Comparison of ENCODE assay signal across 17 cellular contexts in the genomic region with DNA sequence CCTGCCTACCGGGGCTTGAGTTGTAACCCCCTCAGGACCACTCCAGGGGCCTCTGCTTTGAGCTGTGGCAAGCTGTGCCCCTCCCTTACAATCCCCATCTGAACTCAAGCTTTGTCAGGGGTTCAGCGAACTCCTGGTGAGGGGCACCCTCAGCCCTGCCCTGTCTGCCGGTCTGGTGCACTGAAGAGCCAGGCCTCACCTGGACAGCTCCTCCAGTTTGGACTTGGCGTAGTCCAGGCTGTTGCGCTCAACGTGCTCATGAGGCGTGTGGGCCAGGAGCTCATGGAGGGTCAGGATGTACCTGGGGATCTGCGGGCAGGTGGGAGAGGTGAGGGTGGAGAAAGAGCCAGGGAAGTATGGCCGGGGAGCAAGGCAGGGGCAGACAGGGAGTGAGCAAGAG. TPM values are rescaled to one million over a fixed set of nuclear protein-coding genes. Genes with fewer than 3 reads are reported as not detected.
DNase-seq lines count a peak whose midpoint lies in the region; ATAC-seq and TF ChIP-seq lines count a peak whose summit lies in the region.
"Had no signal": no experiment of that assay in that cellular context is flagged by ENCODE, and none has a peak within 500 bp of the region (broad histone marks: within the 10 kb centered on the region; RNA-seq: fewer than 3 reads in every experiment).

No MANE protein-coding gene starts in this region.

- no peak for TF ChIP-seq EP300 in Ishikawa (IDR thresholded peaks at IDR 0.05; ENCODE audit: borderline replicate concordance)

- H3K4me1 Mint-ChIP-seq in stimulated activated effector memory CD8-positive, alpha-beta T cell treated with anti-CD3 and anti-CD28 coated beads, Interleukin-12 subunit alpha, Interleukin-12 subunit beta, amount 100 ng/mL, for 72 hours, result no peaks in the 10 kb centered on the region
- H3K4me1 Mint-ChIP-seq: B cell had no signal

- no peak overlapping the region for H2BK15ac ChIP-seq in neuronal stem cell (ENCODE audit: low read length)

- no peaks in the 10 kb centered on the region for H3K9me3 Mint-ChIP-seq in stimulated activated effector memory CD8-positive, alpha-beta T cell treated with anti-CD3 and anti-CD28 coated beads, Interleukin-12 subunit alpha, Interleukin-12 subunit beta, amount 100 ng/mL, for 72 hours
- H3K9me3 Mint-ChIP-seq: CD4-positive, alpha-beta T cell; CD8-positive, alpha-beta T cell had no signal

- no peak overlapping the region for H3K4me3 Mint-ChIP-seq in stimulated activated effector memory CD8-positive, alpha-beta T cell treated with anti-CD3 and anti-CD28 coated beads, Interleukin-12 subunit alpha, Interleukin-12 subunit beta, amount 100 ng/mL, for 72 hours
- H3K4me3 Mint-ChIP-seq: B cell; CD4-positive, alpha-beta T cell; CD8-positive, alpha-beta T cell had no signal

- H3K4me1 ChIP-seq in neuronal stem cell (ENCODE audit: control insufficient read depth in 2 of 2, insufficient read depth in 1 of 2, low read depth in 1 of 2, low read length in 2 of 2), result peaks cover 0 to 5% of the 10 kb centered on the region in 2 donors
- H3K4me1 ChIP-seq: A549, Caco-2 had no signal

- TF ChIP-seq RAD21 in Ishikawa (IDR thresholded peaks at IDR 0.05; ENCODE audit: low read depth), result no peak

- no peak overlapping the region for H2BK12ac ChIP-seq in neuronal stem cell (ENCODE audit: low read length)

- H3K23ac ChIP-seq in neuronal stem cell (ENCODE audit: low read depth, low read length, poor library complexity), result no peak overlapping the region

- H2BK5ac ChIP-seq in neuronal stem cell (ENCODE audit: low read length), result no peak overlapping the region

- peak; percentile 4 for ATAC-seq in stimulated activated effector memory CD8-positive, alpha-beta T cell treated with anti-CD3 and anti-CD28 coated beads, Interleukin-12 subunit alpha, Interleukin-12 subunit beta, amount 100 ng/mL, for 72 hours
- ATAC-seq: A549; CD8-positive, alpha-beta T cell had no signal

- peaks cover 0 to 3% of the 10 kb centered on the region in 2 donors for H3K9me3 ChIP-seq in neuronal stem cell (replicated peaks in 1 of 2; ENCODE audit: control insufficient read depth in 2 of 2, insufficient read depth in 1 of 2, low read depth in 1 of 2, low read length in 2 of 2)
- H3K9me3 ChIP-seq: Caco-2 had no signal

- H2AK5ac ChIP-seq in neuronal stem cell (ENCODE audit: low read depth, low read length), result no peak overlapping the region

- no peak overlapping the region for H4K8ac ChIP-seq in neuronal stem cell (ENCODE audit: low read depth, low read length)

- no peak overlapping the region for H3K14ac ChIP-seq in neuronal stem cell (ENCODE audit: low read length)

- H3K27ac ChIP-seq in neuronal stem cell (replicated peaks; ENCODE audit: low read length), result no peak overlapping the region
- H3K27ac ChIP-seq: 22Rv1; A549; BLaER1 treated with 17β-estradiol and CSF1 and Interleukin-3, amounts not matched to agents 10 nM and 100 nM; C4-2B had no signal

- H3K18ac ChIP-seq in neuronal stem cell (ENCODE audit: low read length), result no peak overlapping the region

- DNase-seq in neuronal stem cell (ENCODE audit: low spot score) (no peak), HuH-7 (ENCODE audit: low spot score) (no peak), midbrain (lab: John Stamatoyannopoulos, UW) (no peak)
- no peak for DNase-seq in stimulated activated effector memory CD8-positive, alpha-beta T cell treated with anti-CD3 and anti-CD28 coated beads, Interleukin-12 subunit alpha, Interleukin-12 subunit beta, amount 100 ng/mL, for 72 hours (ENCODE audit: low spot score in 2 of 2)
- DNase-seq: AML-193; Caco-2; Calu3; CD4-positive, alpha-beta T cell; CD8-positive, alpha-beta T cell; DMS79 treated with DMSO at 0.1 percent for 48 hours; GF-D8 had no signal

- H3K9ac ChIP-seq in neuronal stem cell (ENCODE audit: low read depth, low read length, poor library complexity), result no peak overlapping the region
- H3K9ac ChIP-seq: BLaER1 treated with 17β-estradiol and CSF1 and Interleukin-3, amounts not matched to agents 10 nM and 100 nM had no signal

- WGBS in neuronal stem cell (ENCODE audit: extremely low coverage in 2 of 2, insufficient read length in 2 of 2, insufficient replicate concordance in 1 of 2), 2 donors, result no CpG with 5 or more reads among the region's 9 CpGs

- no peak overlapping the region for H3K4ac ChIP-seq in neuronal stem cell (ENCODE audit: low read length)

- H2BK120ac ChIP-seq in neuronal stem cell (ENCODE audit: low read depth, low read length), result peak overlapping the region; percentile 11

- no peak overlapping the region for H3K4me2 ChIP-seq in neuronal stem cell (ENCODE audit: insufficient read depth, low read length, poor library complexity, severe bottlenecking)
- H3K4me2 ChIP-seq: A549; BLaER1 treated with 17β-estradiol and CSF1 and Interleukin-3, amounts not matched to agents 10 nM and 100 nM had no signal

- no peak overlapping the region for H4K91ac ChIP-seq in neuronal stem cell (ENCODE audit: low read depth, low read length, poor library complexity)

- no peaks in the 10 kb centered on the region for H3K79me1 ChIP-seq in neuronal stem cell (ENCODE audit: low read depth, low read length)

- H3K36me3 ChIP-seq in neuronal stem cell (replicated peaks in 1 of 2; ENCODE audit: control insufficient read depth in 2 of 2, insufficient read depth in 2 of 2, low read length in 2 of 2), result no peaks in the 10 kb centered on the region
- H3K36me3 ChIP-seq: BLaER1 treated with 17β-estradiol and CSF1 and Interleukin-3, amounts not matched to agents 10 nM and 100 nM had no signal

- no peaks in the 10 kb centered on the region for H3K36me3 Mint-ChIP-seq in stimulated activated effector memory CD8-positive, alpha-beta T cell treated with anti-CD3 and anti-CD28 coated beads, Interleukin-12 subunit alpha, Interleukin-12 subunit beta, amount 100 ng/mL, for 72 hours
- H3K36me3 Mint-ChIP-seq: CD8-positive, alpha-beta T cell had no signal

- H2AFZ ChIP-seq in neuronal stem cell (ENCODE audit: low read length), result no peak overlapping the region

- H3K27me3 ChIP-seq in neuronal stem cell (ENCODE audit: control insufficient read depth in 3 of 3, insufficient read depth in 3 of 3, low read depth in 1 of 3, low read length in 3 of 3), result peaks cover 0 to 11% (median 0%) of the 10 kb centered on the region in 3 experiments

- no peak overlapping the region for H3K4me3 ChIP-seq in neuronal stem cell (ENCODE audit: low read length in 2 of 2)
- H3K4me3 ChIP-seq: A549; BLaER1 treated with 17β-estradiol and CSF1 and Interleukin-3, amounts not matched to agents 10 nM and 100 nM had no signal

- no peak overlapping the region for H3K27ac Mint-ChIP-seq in stimulated activated effector memory CD8-positive, alpha-beta T cell treated with anti-CD3 and anti-CD28 coated beads, Interleukin-12 subunit alpha, Interleukin-12 subunit beta, amount 100 ng/mL, for 72 hours
- H3K27ac Mint-ChIP-seq: B cell; CD4-positive, alpha-beta T cell; CD8-positive, alpha-beta T cell had no signal

TF ChIP-seq in Ishikawa, 13 proteins besides CTCF, POLR2A, EP300 and RAD21:
- TF ChIP-seq TAF1 (IDR thresholded peaks at IDR 0.05; ENCODE audit: low read depth) (no peak), CEBPB (IDR thresholded peaks at IDR 0.05) (no peak), NFIC (IDR thresholded peaks at IDR 0.05) (no peak)
- TF ChIP-seq, protein P1, sequence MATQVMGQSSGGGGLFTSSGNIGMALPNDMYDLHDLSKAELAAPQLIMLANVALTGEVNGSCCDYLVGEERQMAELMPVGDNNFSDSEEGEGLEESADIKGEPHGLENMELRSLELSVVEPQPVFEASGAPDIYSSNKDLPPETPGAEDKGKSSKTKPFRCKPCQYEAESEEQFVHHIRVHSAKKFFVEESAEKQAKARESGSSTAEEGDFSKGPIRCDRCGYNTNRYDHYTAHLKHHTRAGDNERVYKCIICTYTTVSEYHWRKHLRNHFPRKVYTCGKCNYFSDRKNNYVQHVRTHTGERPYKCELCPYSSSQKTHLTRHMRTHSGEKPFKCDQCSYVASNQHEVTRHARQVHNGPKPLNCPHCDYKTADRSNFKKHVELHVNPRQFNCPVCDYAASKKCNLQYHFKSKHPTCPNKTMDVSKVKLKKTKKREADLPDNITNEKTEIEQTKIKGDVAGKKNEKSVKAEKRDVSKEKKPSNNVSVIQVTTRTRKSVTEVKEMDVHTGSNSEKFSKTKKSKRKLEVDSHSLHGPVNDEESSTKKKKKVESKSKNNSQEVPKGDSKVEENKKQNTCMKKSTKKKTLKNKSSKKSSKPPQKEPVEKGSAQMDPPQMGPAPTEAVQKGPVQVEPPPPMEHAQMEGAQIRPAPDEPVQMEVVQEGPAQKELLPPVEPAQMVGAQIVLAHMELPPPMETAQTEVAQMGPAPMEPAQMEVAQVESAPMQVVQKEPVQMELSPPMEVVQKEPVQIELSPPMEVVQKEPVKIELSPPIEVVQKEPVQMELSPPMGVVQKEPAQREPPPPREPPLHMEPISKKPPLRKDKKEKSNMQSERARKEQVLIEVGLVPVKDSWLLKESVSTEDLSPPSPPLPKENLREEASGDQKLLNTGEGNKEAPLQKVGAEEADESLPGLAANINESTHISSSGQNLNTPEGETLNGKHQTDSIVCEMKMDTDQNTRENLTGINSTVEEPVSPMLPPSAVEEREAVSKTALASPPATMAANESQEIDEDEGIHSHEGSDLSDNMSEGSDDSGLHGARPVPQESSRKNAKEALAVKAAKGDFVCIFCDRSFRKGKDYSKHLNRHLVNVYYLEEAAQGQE (IDR thresholded peaks at IDR 0.05; ENCODE audit: low read depth), result peak; percentile 30; the same call in 1 of the 2 replicates
- TF ChIP-seq, protein P2, sequence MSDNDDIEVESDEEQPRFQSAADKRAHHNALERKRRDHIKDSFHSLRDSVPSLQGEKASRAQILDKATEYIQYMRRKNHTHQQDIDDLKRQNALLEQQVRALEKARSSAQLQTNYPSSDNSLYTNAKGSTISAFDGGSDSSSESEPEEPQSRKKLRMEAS (IDR thresholded peaks at IDR 0.05), result no peak

RNA-seq across cellular contexts. Expression of a gene that starts 59.4 kb away (rescaled TPM):
- 0.07 TPM for polyA plus RNA-seq in neuronal stem cell (2013, experiment 1 of 2)
- 0.01 TPM for polyA plus RNA-seq in neuronal stem cell (2013, experiment 2 of 2)
